In the genomic region with DNA sequence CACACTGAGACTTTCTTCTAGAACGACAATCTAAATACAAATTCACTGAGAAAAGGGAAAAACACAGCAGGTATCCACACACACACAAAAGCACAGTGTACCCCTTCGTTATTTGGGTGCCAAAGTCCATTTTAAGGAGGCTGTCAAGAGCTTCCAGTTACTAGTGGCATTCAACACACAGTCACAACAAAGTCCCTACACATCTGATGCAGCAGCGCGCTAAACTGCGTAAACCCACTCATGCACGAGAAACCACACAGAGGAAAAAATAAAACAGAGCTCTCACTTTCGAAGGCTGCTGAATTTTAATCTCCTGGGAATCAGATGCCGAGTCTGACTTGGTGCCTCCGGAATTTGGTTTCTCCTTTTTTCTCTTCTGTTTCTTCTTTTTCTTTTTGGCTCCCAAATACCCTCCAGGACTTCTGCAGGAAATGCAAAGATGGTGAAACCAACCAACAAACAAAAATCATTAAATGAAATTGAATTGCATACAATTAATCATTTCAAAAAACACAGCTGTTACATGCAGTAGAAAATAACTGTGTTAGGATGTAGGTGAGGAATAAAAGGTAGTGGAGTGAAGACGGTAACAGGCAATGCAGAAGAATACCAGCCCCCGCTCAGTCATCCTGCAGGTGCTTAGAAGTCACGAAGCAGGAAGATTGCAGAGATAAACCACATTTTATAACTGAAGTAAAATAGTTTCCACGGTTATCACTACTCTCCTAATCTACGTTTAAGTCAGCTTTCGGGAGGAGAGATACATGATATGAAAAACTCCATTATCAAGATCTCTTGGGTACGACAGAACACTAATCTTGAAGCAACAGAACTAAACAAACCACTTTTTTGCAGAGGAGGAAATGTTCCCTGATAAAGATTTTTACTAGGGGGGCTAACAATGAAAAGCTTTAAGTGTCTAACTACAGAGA, we compare ENCODE assay signal across 9 cellular contexts. TPM values are rescaled to one million over a fixed set of nuclear protein-coding genes. Genes with fewer than 3 reads are reported as not detected.
DNase-seq lines count a peak whose midpoint lies in the region; ATAC-seq, FAIRE-seq and TF ChIP-seq lines count a peak whose summit lies in the region.
"Had no signal": no experiment of that assay in that cellular context is flagged by ENCODE, and none has a peak within 500 bp of the region (broad histone marks: within the 10 kb centered on the region; RNA-seq: fewer than 3 reads in every experiment).

No MANE protein-coding gene starts in this region.

- no peaks in the 10 kb centered on the region for H3K36me3 Mint-ChIP-seq in WTC11

- intact Hi-C loops in K562 (cut with micrococcal nuclease): no loop called here
- intact Hi-C loops in colonic mucosa (cut with DNase I): no loop called here

- peak overlapping the region; percentile 54 for H2AFZ ChIP-seq in DND-41 (ENCODE audit: low read depth, low read length)
- H2AFZ ChIP-seq in K562 (ENCODE audit: low read depth, low read length): no peak overlapping the region

- H3K4me1 ChIP-seq in DND-41 (ENCODE audit: insufficient read depth, low read length) (peaks cover 39% of the 10 kb centered on the region), K562 (replicated peaks in 1 of 2; ENCODE audit: control insufficient read depth in 2 of 2, insufficient read depth in 2 of 2, low read length in 2 of 2) (peaks cover 0 to 5% of the 10 kb centered on the region in 2 experiments; a peak in 2 of 5 replicates), colonic mucosa (no peaks in the 10 kb centered on the region)

- no peak for TF ChIP-seq POLR2A in K562 (conservative IDR thresholded peaks at IDR 0.05)

- no peak overlapping the region for H3K4me3 Mint-ChIP-seq in WTC11

- WGBS in K562 (ENCODE audit: insufficient coverage, low coverage, missing lambda C conversion rate): 27% methylated on average over 16 of the region's 16 CpGs

- H3K79me2 ChIP-seq in DND-41 (ENCODE audit: insufficient read depth, low read length) (peaks cover 44% of the 10 kb centered on the region), K562 (ENCODE audit: control insufficient read depth, insufficient read depth, low read length) (no peaks in the 10 kb centered on the region)

- H3K27ac Mint-ChIP-seq in WTC11: no peak overlapping the region

- peak; percentile 82 for ATAC-seq in DND-41 (ENCODE audit: insufficient read depth, low read depth)
- peak; percentile 92 for ATAC-seq in GM21367 (IDR thresholded peaks at IDR 0.05; ENCODE audit: unreplicated experiment)
- peak; percentile 93 for ATAC-seq in HG03575 (IDR thresholded peaks at IDR 0.05; ENCODE audit: extremely low read depth, insufficient number of reproducible peaks, low FRiP score, unreplicated experiment)
- ATAC-seq in K562: no peak
- no peak for ATAC-seq in WTC11

- H3K4me3 ChIP-seq in DND-41 (ENCODE audit: low read depth in 1 of 2, low read length in 2 of 2): peak overlapping the region; percentile 6 to 51; a peak in 3 of 4 replicates
- no peak overlapping the region for H3K4me3 ChIP-seq in K562
- no peak overlapping the region for H3K4me3 ChIP-seq in colonic mucosa
- H3K4me3 ChIP-seq in foreskin fibroblast (ENCODE audit: low read depth in 1 of 2, low read length in 2 of 2): no peak overlapping the region
- H3K4me3 ChIP-seq: lung had no signal

- TF ChIP-seq RAD21 in K562 (CRISPR knock-in tag; conservative IDR thresholded peaks at IDR 0.05 in 1 of 2, IDR thresholded peaks at IDR 0.05 in 1 of 2): no peak

- H3K27ac ChIP-seq in DND-41 (ENCODE audit: low read length) (peak overlapping the region; percentile 84), K562 (ENCODE audit: extremely low read depth, low read depth, low read length) (no peak overlapping the region), colonic mucosa (no peak overlapping the region)

- TF ChIP-seq EP300 in K562 (IDR thresholded peaks at IDR 0.05; ENCODE audit: low read length): no peak

- CTCF ChIA-PET in K562 (lab: Yijun Ruan, JAX; ENCODE audit: low intra/inter-chr PET ratio): no interaction called here
- CTCF ChIA-PET in WTC11 (lab: Charles Lee): no interaction called here

- DNase-seq in DND-41 (peak; percentile 56), K562 (ENCODE audit: extremely low read depth in 1 of 4, low spot score in 3 of 4) (no peak), WTC11 (ENCODE audit: low spot score) (no peak), colonic mucosa (no peak), foreskin fibroblast (no peak), T1000 (lab: John Stamatoyannopoulos, UW) (no peak)

- H3K4me2 ChIP-seq in DND-41 (ENCODE audit: insufficient read depth, low read length) (peak overlapping the region; percentile 67), K562 (ENCODE audit: insufficient read depth, low read length) (no peak overlapping the region)

- peaks cover 9% of the 10 kb centered on the region for H3K36me3 ChIP-seq in DND-41 (ENCODE audit: insufficient read depth, low read length)
- peaks cover 2% of the 10 kb centered on the region; the same call in 1 of the 3 replicates for H3K36me3 ChIP-seq in K562 (ENCODE audit: control insufficient read depth, insufficient read depth, low read length)
- H3K36me3 ChIP-seq in colonic mucosa: no peaks in the 10 kb centered on the region

- no TSS peak for BruUV-seq in K562 (replicated peaks; lab: Mats Ljungman, UMichigan)

- POLR2A ChIA-PET in K562 (lab: Yijun Ruan, JAX) (no interaction called here), WTC11 (lab: Charles Lee) (no interaction called here)

- H3K9me3 ChIP-seq in DND-41 (ENCODE audit: insufficient read depth, low read length, severe bottlenecking) (no peaks in the 10 kb centered on the region), K562 (replicated peaks; ENCODE audit: control insufficient read depth, insufficient read depth, low read depth, low read length) (no peaks in the 10 kb centered on the region), colonic mucosa (no peaks in the 10 kb centered on the region)

- H4K20me1 ChIP-seq in DND-41 (ENCODE audit: insufficient read depth, low read length) (no peaks in the 10 kb centered on the region), K562 (replicated peaks; ENCODE audit: control insufficient read depth, insufficient read depth, low read length) (no peaks in the 10 kb centered on the region; the same call in 1 of the 2 replicates)

- H3K4me1 Mint-ChIP-seq in WTC11: peaks cover 16% of the 10 kb centered on the region

- peak overlapping the region; percentile 45 for H3K9ac ChIP-seq in DND-41 (ENCODE audit: low read depth, low read length)
- H3K9ac ChIP-seq in K562 (ENCODE audit: insufficient read depth in 1 of 2, low read depth in 2 of 2, low read length in 2 of 2): no peak overlapping the region
- no peak overlapping the region for H3K9ac ChIP-seq in colonic mucosa (ENCODE audit: low read depth in 2 of 2, low read length in 2 of 2)

- in situ Hi-C loops in K562 (cut with MboI): no loop called here

- no peaks in the 10 kb centered on the region for H3K27me3 Mint-ChIP-seq in WTC11 (ENCODE audit: low read depth)

- no peaks in the 10 kb centered on the region for H3K27me3 ChIP-seq in DND-41 (ENCODE audit: insufficient read depth, low read length, poor library complexity)
- H3K27me3 ChIP-seq in K562 (ENCODE audit: control insufficient read depth in 2 of 2, insufficient read depth in 2 of 2, low read length in 2 of 2): no peaks in the 10 kb centered on the region
- no peaks in the 10 kb centered on the region for H3K27me3 ChIP-seq in colonic mucosa

- FAIRE-seq in K562 (lab: Jason Lieb, UNC): no peak

- TF ChIP-seq CTCF in DND-41 (IDR thresholded peaks at IDR 0.05; ENCODE audit: borderline replicate concordance, extremely low read depth, low read length, poor library complexity, severe bottlenecking) (no peak), K562 (IDR thresholded peaks at IDR 0.05 in 2 of 3, conservative IDR thresholded peaks at IDR 0.05 in 1 of 3; ENCODE audit: insufficient read depth in 2 of 3, low read depth in 1 of 3, low read length in 3 of 3) (no peak), WTC11 (IDR thresholded peaks at IDR 0.05) (no peak), colonic mucosa (IDR thresholded peaks at IDR 0.05) (no peak), foreskin fibroblast (IDR thresholded peaks at IDR 0.05; ENCODE audit: low read depth, low read length) (no peak)

- H3K9me3 Mint-ChIP-seq in WTC11: no peaks in the 10 kb centered on the region

- no peaks in the 10 kb centered on the region for H3K9me1 ChIP-seq in K562 (ENCODE audit: control insufficient read depth, insufficient read depth, low read length)

RNA-seq across cellular contexts. Expression of gene NMT2, which starts 27.1 kb away (rescaled TPM):
- 11.0 and 15.9 TPM in 2 replicates for total RNA-seq in K562 (2011; cell fraction: chromatin; rRNA removed; ENCODE audit: low replicate concordance)
- 4.2 and 5.0 TPM in 2 replicates for total RNA-seq in K562 (2011; cell fraction: nucleolus; rRNA removed)
- 7.9 and 12.4 TPM in 2 replicates for total RNA-seq in K562 (2011; cell fraction: nucleoplasm; rRNA removed)
- total RNA-seq in K562 (2014; rRNA removed) (10.9 and 12.7 TPM in 2 replicates), K562 (2014; rRNA removed; fragmentation: Illumina TruSeq; extraction: Trizol) (15.0 and 15.3 TPM in 2 replicates), K562 (2015; rRNA removed; fragmentation: Illumina TruSeq; extraction: Trizol) (15.3 and 15.9 TPM in 2 replicates), K562 (2021) (10.8 and 12.3 TPM in 2 replicates), WTC11 (2021) (9.6 to 11.8 TPM (median 11.7 TPM) in 3 replicates), colonic mucosa (10 to 100 TPM; 12.4 to 14.4 TPM)
- polyA plus RNA-seq in K562 (2011; rRNA removed) (5.2 and 6.4 TPM in 2 replicates), K562 (2014; fragmentation: Illumina TruSeq; extraction: Trizol) (12.8 and 14.7 TPM in 2 replicates), K562 (2014; fragmentation: Nextera tagmentation; extraction: Ambion mirVana) (1 to 10 TPM; 6.9 to 8.4 TPM), K562 (2014; rRNA removed) (8.5 and 9.1 TPM in 2 replicates)
- 1.9 and 5.3 TPM in 2 replicates for polyA plus RNA-seq in K562 (2011; cell fraction: cytosol; rRNA removed)
- 5.3 and 8.9 TPM in 2 replicates for polyA plus RNA-seq in K562 (2011; cell fraction: nucleus; rRNA removed)
- 13.2 and 19.1 TPM in 2 replicates for polyA plus RNA-seq in K562 (2012)
- polyA minus RNA-seq in K562 (2011; rRNA and poly(A)+ RNA removed): 4.6 and 9.1 TPM in 2 replicates
- 2.8 and 5.1 TPM in 2 replicates for polyA minus RNA-seq in K562 (2011; cell fraction: cytosol; rRNA and poly(A)+ RNA removed)
- 2.2 and 5.2 TPM in 2 replicates for polyA minus RNA-seq in K562 (2011; cell fraction: nucleus; rRNA and poly(A)+ RNA removed)

RNA-seq across cellular contexts. Expression of gene RPP38, which starts 44.2 kb away (rescaled TPM):
- 24.7 and 30.0 TPM in 2 replicates for total RNA-seq in K562 (2011; cell fraction: chromatin; rRNA removed; ENCODE audit: low replicate concordance)
- 21.5 and 24.6 TPM in 2 replicates for total RNA-seq in K562 (2011; cell fraction: nucleolus; rRNA removed)
- 18.0 and 21.1 TPM in 2 replicates for total RNA-seq in K562 (2011; cell fraction: nucleoplasm; rRNA removed)
- total RNA-seq in K562 (2014; rRNA removed) (27.8 and 30.9 TPM in 2 replicates), K562 (2014; rRNA removed; fragmentation: Illumina TruSeq; extraction: Trizol) (31.7 and 34.5 TPM in 2 replicates), K562 (2015; rRNA removed; fragmentation: Illumina TruSeq; extraction: Trizol) (32.6 and 33.8 TPM in 2 replicates), K562 (2021) (26.3 and 26.9 TPM in 2 replicates), WTC11 (2021) (18.5 to 20.9 TPM (median 20.1 TPM) in 3 replicates), colonic mucosa (10 to 100 TPM; 17.1 to 17.8 TPM)
- polyA plus RNA-seq in K562 (2011; rRNA removed) (30.3 and 39.4 TPM in 2 replicates), K562 (2014; fragmentation: Illumina TruSeq; extraction: Trizol) (48.6 and 58.6 TPM in 2 replicates), K562 (2014; fragmentation: Nextera tagmentation; extraction: Ambion mirVana) (10 to 100 TPM; 33.5 to 38.6 TPM), K562 (2014; rRNA removed) (35.5 and 36.3 TPM in 2 replicates)
- 23.7 and 30.8 TPM in 2 replicates for polyA plus RNA-seq in K562 (2011; cell fraction: cytosol; rRNA removed)
- polyA plus RNA-seq in K562 (2011; cell fraction: nucleus; rRNA removed): 17.3 and 18.1 TPM in 2 replicates
- 25.0 and 27.7 TPM in 2 replicates for polyA plus RNA-seq in K562 (2012)
- polyA minus RNA-seq in K562 (2011; rRNA and poly(A)+ RNA removed): 28.2 and 32.6 TPM in 2 replicates
- polyA minus RNA-seq in K562 (2011; cell fraction: cytosol; rRNA and poly(A)+ RNA removed): 9.7 and 14.4 TPM in 2 replicates
- 10.1 and 11.6 TPM in 2 replicates for polyA minus RNA-seq in K562 (2011; cell fraction: nucleus; rRNA and poly(A)+ RNA removed)

RNA-seq across cellular contexts. Expression of gene ACBD7, which starts 52.8 kb away (rescaled TPM):
- total RNA-seq in K562 (2011; cell fraction: chromatin; rRNA removed; ENCODE audit: low replicate concordance): 0.30 and 0.76 TPM in 2 replicates
- total RNA-seq in K562 (2011; cell fraction: nucleolus; rRNA removed): 0.33 TPM in 1 of 2 replicates, not detected in the other
- 0.81 and 2.3 TPM in 2 replicates for total RNA-seq in K562 (2011; cell fraction: nucleoplasm; rRNA removed)
- 0.98 and 1.4 TPM in 2 replicates for total RNA-seq in K562 (2014; rRNA removed)
- total RNA-seq in K562 (2014; rRNA removed; fragmentation: Illumina TruSeq; extraction: Trizol): 0.84 and 1.3 TPM in 2 replicates
- 0.72 and 1.1 TPM in 2 replicates for total RNA-seq in K562 (2015; rRNA removed; fragmentation: Illumina TruSeq; extraction: Trizol)
- 0.60 and 0.98 TPM in 2 replicates for total RNA-seq in K562 (2021)
- polyA plus RNA-seq in K562 (2011; rRNA removed): 2.7 and 3.2 TPM in 2 replicates
- polyA plus RNA-seq in K562 (2011; cell fraction: cytosol; rRNA removed): 1.2 and 2.3 TPM in 2 replicates
- polyA plus RNA-seq in K562 (2011; cell fraction: nucleus; rRNA removed): 0.78 and 0.87 TPM in 2 replicates
- polyA plus RNA-seq in K562 (2012): 0.77 and 1.2 TPM in 2 replicates
- polyA plus RNA-seq in K562 (2014; fragmentation: Illumina TruSeq; extraction: Trizol): 0.86 and 0.98 TPM in 2 replicates
- under 1 TPM; 0.21 to 0.27 TPM for polyA plus RNA-seq in K562 (2014; fragmentation: Nextera tagmentation; extraction: Ambion mirVana)
- polyA plus RNA-seq in K562 (2014; rRNA removed): 0.93 and 1.1 TPM in 2 replicates
- 2.9 and 3.4 TPM in 2 replicates for polyA minus RNA-seq in K562 (2011; rRNA and poly(A)+ RNA removed)
- polyA minus RNA-seq in K562 (2011; cell fraction: cytosol; rRNA and poly(A)+ RNA removed): 1.7 TPM in 1 of 2 replicates, not detected in the other
- 0.54 and 1.3 TPM in 2 replicates for polyA minus RNA-seq in K562 (2011; cell fraction: nucleus; rRNA and poly(A)+ RNA removed)
- 10.0 to 13.9 TPM (median 12.5 TPM) in 3 replicates for total RNA-seq in WTC11 (2021)
- total RNA-seq in colonic mucosa: under 1 TPM; 0.44 to 0.98 TPM

Comparison
In these comparisons a context has a peak if more than half of its experiments do, and no peak if none do; other contexts are left out.
1. ATAC-seq: peak in DND-41 (single experiment), GM21367 (single experiment) and HG03575 (single experiment); none in K562 (single experiment) and WTC11 (single experiment).
2. H3K4me3 ChIP-seq: peak in DND-41 (2 of 2); none in K562 (single experiment), colonic mucosa (single experiment) and foreskin fibroblast (0 of 2).